ENCODE assay signal across 19 cellular contexts in the genomic region with DNA sequence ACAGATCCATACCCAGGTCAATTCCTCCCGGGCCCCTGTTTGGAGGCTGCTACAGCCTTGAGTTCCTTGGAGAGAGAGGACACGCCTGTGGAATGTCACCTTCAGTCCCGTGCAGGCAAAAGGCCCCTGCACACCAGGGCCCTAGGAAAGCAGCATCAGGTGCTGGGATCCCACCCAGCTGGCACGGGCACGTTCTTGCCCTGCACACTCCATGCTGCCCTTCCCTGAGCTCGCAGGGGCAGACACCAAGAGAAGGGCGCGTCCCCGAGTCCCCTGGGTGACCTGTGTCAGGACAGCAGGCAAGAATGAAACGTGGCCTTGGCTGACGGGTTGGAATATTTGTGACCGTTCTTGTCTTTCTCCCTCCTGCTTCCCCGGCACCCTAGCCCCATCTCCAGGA.
"Had no signal": no experiment of that assay in that cellular context is flagged by ENCODE, and none has a peak within 500 bp of the region (broad histone marks: within the 10 kb centered on the region; RNA-seq: fewer than 3 reads in every experiment).

No MANE protein-coding gene starts in this region.

- DNase-seq: Karpas-422, KG1, MG63, NCI-H1092, NCI-H1105 treated with DMSO at 0.1 percent for 48 hours, NCI-H1417 treated with DMSO at 0.1 percent for 48 hours, NCI-H146, NCI-H1694 treated with DMSO at 0.1 percent for 48 hours, NCI-H1930, NCI-H2081, NCI-H2107, NCI-H2227 treated with DMSO at 0.1 percent for 48 hours, NCI-H524, NCI-H526 treated with DMSO at 0.1 percent for 48 hours, NCI-H774, RPMI8226, SHP77 treated with DMSO at 0.1 percent for 48 hours, SJCRH30 had no signal

- H3K27ac ChIP-seq: SJCRH30 had no signal

- H3K4me3 ChIP-seq: MG63, SJCRH30 had no signal

- ATAC-seq: SK-N-SH treated with all-trans-retinoic acid at 6 μM for 48 hours had no signal

- H3K27me3 ChIP-seq: MG63, SJCRH30 had no signal

- H3K9me3 ChIP-seq: MG63, SJCRH30 had no signal

- H3K36me3 ChIP-seq: SJCRH30 had no signal
